ENCODE assay signal across 8 cellular contexts in genomic region chr2:64750817-64751285, GRCh38.
DNase-seq lines count a peak whose midpoint lies in the region; ATAC-seq and TF ChIP-seq lines count a peak whose summit lies in the region.

No MANE protein-coding gene starts in this region.

- H3K9me3 ChIP-seq in MG63 = no peaks in the 10 kb centered on the region
- H3K9me3 ChIP-seq in gastroesophageal sphincter = no peaks in the 10 kb centered on the region
- no peaks in the 10 kb centered on the region for H3K9me3 ChIP-seq in thoracic aorta

- WGBS in gastroesophageal sphincter (ENCODE audit: low coverage in 1 of 2), 2 donors = 0 to 5% methylated on average over 8 to 17 of the region's 43 CpGs

- peak; percentile 98 to 99 for TF ChIP-seq POLR2A in gastroesophageal sphincter (IDR thresholded peaks at IDR 0.05)

- H3K36me3 ChIP-seq in H7 (replicated peaks; ENCODE audit: control insufficient read depth, insufficient read depth, low read length) (no peaks in the 10 kb centered on the region), MG63 (no peaks in the 10 kb centered on the region), gastroesophageal sphincter (no peaks in the 10 kb centered on the region), thoracic aorta (no peaks in the 10 kb centered on the region)

- H3K4me1 ChIP-seq in gastroesophageal sphincter (peaks cover 0 to 39% (median 3%) of the 10 kb centered on the region in 3 donors), thoracic aorta (ENCODE audit: control insufficient read depth in 1 of 2, low read depth in 2 of 2) (peaks cover 15 to 25% of the 10 kb centered on the region in 2 donors)

- peak; percentile 93 for ATAC-seq in gastroesophageal sphincter
- peak; percentile 92 for ATAC-seq in omental fat pad (ENCODE audit: low FRiP score)
- peak; percentile 88 for ATAC-seq in thoracic aorta (ENCODE audit: insufficient number of reproducible peaks, low FRiP score, low read depth)

- peaks cover 15% of the 10 kb centered on the region for H3K27me3 ChIP-seq in H7 (ENCODE audit: control insufficient read depth, insufficient read depth, low read length)
- H3K27me3 ChIP-seq in MG63 = no peaks in the 10 kb centered on the region
- no peaks in the 10 kb centered on the region for H3K27me3 ChIP-seq in gastroesophageal sphincter
- H3K27me3 ChIP-seq in thoracic aorta (replicated peaks; ENCODE audit: insufficient read depth) = no peaks in the 10 kb centered on the region

- no peak for TF ChIP-seq EP300 in gastroesophageal sphincter (IDR thresholded peaks at IDR 0.05)

- peak overlapping the region; percentile 91 to 98 (median 94) for H3K27ac ChIP-seq in gastroesophageal sphincter
- peak overlapping the region; percentile 96 to 98 for H3K27ac ChIP-seq in thoracic aorta

- DNase-seq in ELR (ENCODE audit: low read depth) (peak; percentile 99), H7 (no peak), MG63 (peak; percentile 100), SHP77 treated with DMSO at 0.1 percent for 48 hours (lab: John Stamatoyannopoulos, UW) (peak; percentile 99), omental fat pad (ENCODE audit: low spot score) (no peak), thoracic aorta (ENCODE audit: low spot score) (peak; percentile 98)
- DNase-seq in activated naive CD4-positive, alpha-beta T cell (lab: John Stamatoyannopoulos, UW) = peak; percentile 87 to 99 (median 96)

- peak overlapping the region; percentile 85 for H3K4me3 ChIP-seq in H7 (ENCODE audit: insufficient read depth, low read depth, low read length)
- peak overlapping the region; percentile 69 for H3K4me3 ChIP-seq in MG63
- H3K4me3 ChIP-seq in gastroesophageal sphincter = peak overlapping the region; percentile 74 to 89
- H3K4me3 ChIP-seq in thoracic aorta = peak overlapping the region; percentile 99

- TF ChIP-seq CTCF in gastroesophageal sphincter (IDR thresholded peaks at IDR 0.05) (peak in 1 of 4 experiments; percentile 46), omental fat pad (IDR thresholded peaks at IDR 0.05) (no peak), thoracic aorta (IDR thresholded peaks at IDR 0.05) (no peak)

Comparison
In these comparisons a context has a peak if more than half of its experiments do, and no peak if none do; other contexts are left out.
1. DNase-seq: peak in ELR (single experiment), MG63 (single experiment), SHP77 treated with DMSO at 0.1 percent for 48 hours (single experiment), activated naive CD4-positive, alpha-beta T cell (4 of 4) and thoracic aorta (single experiment); none in H7 (single experiment) and omental fat pad (single experiment).
2. Peak in every context shown above with its lines, with median percentiles within 50 percentile points of each other: H3K4me3 ChIP-seq and ATAC-seq.